1 cellular context compared by ENCODE assay signal in the genomic region with DNA sequence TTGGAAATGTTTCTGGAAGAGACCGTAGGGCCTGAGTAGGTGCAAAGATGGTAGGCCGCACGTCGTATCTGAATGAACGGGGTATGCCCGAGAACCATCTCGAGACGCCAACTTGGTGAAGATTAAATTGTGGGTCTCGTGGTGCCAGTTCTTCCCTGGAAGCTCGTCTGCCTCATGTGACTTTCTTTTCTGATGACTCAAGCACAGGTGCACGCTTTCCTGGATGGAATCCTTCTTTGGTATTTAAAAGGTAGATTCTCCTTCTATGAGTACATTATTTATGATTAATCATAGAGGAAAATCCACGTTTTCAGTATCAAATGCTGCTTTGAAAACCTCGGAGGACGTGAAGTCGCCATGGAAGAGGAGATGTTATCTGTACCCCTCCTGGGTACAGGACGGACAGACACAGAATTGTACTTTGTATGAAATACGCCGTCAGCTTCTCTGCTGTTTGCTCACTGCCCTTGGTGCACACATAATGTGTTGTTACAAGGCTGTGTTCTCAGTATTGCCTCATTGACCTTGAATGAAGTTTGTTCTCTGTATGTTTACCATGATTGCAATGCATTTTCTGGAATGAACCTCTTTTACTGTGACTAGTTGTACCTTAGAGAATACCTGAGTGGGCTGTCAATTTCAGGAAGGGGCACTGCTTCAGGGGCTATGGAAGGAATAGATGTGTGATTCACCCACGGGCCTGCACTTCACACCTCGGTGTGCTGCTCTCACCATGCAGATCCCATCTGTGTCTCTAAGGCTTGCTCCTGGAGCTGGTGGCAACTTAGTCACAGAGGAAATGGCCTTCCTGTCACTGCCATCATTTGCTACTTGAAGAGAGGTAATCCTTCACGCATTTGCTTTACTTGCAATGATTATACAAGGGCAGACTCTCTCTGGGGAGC.
A peak's percentile ranks its signal among the peaks of the same experiment; 100 is the strongest.
TF ChIP-seq lines count a peak whose summit lies in the region.

No MANE protein-coding gene starts in this region.

TF ChIP-seq in HepG2, 621 proteins besides CTCF, POLR2A, EP300 and RAD21 (continued from another document and continues in another):
- peak; percentile 49; the same call in 1 of the 2 replicates for TF ChIP-seq SKIL (CRISPR knock-in tag; IDR thresholded peaks at IDR 0.05; ENCODE audit: borderline replicate concordance)
- no peak for TF ChIP-seq HCFC1 (IDR thresholded peaks at IDR 0.05; ENCODE audit: low read depth, low read length)
- TF ChIP-seq GPBP1L1 (CRISPR knock-in tag; IDR thresholded peaks at IDR 0.05) = no peak
- TF ChIP-seq ZNF121 (CRISPR knock-in tag; IDR thresholded peaks at IDR 0.05) = no peak
- no peak for TF ChIP-seq REL (CRISPR knock-in tag; conservative IDR thresholded peaks at IDR 0.05)
- TF ChIP-seq, protein P1, sequence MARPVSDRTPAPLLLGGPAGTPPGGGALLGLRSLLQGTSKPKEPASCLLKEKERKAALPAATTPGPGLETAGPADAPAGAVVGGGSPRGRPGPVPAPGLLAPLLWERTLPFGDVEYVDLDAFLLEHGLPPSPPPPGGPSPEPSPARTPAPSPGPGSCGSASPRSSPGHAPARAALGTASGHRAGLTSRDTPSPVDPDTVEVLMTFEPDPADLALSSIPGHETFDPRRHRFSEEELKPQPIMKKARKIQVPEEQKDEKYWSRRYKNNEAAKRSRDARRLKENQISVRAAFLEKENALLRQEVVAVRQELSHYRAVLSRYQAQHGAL (CRISPR knock-in tag; IDR thresholded peaks at IDR 0.05; ENCODE audit: not compliant biosample characterization) = no peak
- TF ChIP-seq ZNF891 (CRISPR knock-in tag; IDR thresholded peaks at IDR 0.05) = no peak
- TF ChIP-seq ZFP37 (CRISPR knock-in tag; IDR thresholded peaks at IDR 0.05; ENCODE audit: borderline replicate concordance) = no peak
- TF ChIP-seq, protein P2, sequence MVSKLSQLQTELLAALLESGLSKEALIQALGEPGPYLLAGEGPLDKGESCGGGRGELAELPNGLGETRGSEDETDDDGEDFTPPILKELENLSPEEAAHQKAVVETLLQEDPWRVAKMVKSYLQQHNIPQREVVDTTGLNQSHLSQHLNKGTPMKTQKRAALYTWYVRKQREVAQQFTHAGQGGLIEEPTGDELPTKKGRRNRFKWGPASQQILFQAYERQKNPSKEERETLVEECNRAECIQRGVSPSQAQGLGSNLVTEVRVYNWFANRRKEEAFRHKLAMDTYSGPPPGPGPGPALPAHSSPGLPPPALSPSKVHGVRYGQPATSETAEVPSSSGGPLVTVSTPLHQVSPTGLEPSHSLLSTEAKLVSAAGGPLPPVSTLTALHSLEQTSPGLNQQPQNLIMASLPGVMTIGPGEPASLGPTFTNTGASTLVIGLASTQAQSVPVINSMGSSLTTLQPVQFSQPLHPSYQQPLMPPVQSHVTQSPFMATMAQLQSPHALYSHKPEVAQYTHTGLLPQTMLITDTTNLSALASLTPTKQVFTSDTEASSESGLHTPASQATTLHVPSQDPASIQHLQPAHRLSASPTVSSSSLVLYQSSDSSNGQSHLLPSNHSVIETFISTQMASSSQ (IDR thresholded peaks at IDR 0.05; ENCODE audit: low read depth) = 0 out of 2 replicates have a peak, but pooled peaks have one; percentile 28
- TF ChIP-seq, protein P2 (CRISPR knock-in tag; IDR thresholded peaks at IDR 0.05; ENCODE audit: borderline replicate concordance) = no peak
- TF ChIP-seq ZNF282 (IDR thresholded peaks at IDR 0.05; ENCODE audit: partially characterized antibody) = no peak
- TF ChIP-seq, protein P3, sequence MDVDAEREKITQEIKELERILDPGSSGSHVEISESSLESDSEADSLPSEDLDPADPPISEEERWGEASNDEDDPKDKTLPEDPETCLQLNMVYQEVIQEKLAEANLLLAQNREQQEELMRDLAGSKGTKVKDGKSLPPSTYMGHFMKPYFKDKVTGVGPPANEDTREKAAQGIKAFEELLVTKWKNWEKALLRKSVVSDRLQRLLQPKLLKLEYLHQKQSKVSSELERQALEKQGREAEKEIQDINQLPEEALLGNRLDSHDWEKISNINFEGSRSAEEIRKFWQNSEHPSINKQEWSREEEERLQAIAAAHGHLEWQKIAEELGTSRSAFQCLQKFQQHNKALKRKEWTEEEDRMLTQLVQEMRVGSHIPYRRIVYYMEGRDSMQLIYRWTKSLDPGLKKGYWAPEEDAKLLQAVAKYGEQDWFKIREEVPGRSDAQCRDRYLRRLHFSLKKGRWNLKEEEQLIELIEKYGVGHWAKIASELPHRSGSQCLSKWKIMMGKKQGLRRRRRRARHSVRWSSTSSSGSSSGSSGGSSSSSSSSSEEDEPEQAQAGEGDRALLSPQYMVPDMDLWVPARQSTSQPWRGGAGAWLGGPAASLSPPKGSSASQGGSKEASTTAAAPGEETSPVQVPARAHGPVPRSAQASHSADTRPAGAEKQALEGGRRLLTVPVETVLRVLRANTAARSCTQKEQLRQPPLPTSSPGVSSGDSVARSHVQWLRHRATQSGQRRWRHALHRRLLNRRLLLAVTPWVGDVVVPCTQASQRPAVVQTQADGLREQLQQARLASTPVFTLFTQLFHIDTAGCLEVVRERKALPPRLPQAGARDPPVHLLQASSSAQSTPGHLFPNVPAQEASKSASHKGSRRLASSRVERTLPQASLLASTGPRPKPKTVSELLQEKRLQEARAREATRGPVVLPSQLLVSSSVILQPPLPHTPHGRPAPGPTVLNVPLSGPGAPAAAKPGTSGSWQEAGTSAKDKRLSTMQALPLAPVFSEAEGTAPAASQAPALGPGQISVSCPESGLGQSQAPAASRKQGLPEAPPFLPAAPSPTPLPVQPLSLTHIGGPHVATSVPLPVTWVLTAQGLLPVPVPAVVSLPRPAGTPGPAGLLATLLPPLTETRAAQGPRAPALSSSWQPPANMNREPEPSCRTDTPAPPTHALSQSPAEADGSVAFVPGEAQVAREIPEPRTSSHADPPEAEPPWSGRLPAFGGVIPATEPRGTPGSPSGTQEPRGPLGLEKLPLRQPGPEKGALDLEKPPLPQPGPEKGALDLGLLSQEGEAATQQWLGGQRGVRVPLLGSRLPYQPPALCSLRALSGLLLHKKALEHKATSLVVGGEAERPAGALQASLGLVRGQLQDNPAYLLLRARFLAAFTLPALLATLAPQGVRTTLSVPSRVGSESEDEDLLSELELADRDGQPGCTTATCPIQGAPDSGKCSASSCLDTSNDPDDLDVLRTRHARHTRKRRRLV (CRISPR knock-in tag; IDR thresholded peaks at IDR 0.05) = no peak
- TF ChIP-seq KAT8 (CRISPR knock-in tag; IDR thresholded peaks at IDR 0.05) = no peak
- TF ChIP-seq ZBTB20 (CRISPR knock-in tag; IDR thresholded peaks at IDR 0.05; ENCODE audit: borderline replicate concordance, low read depth) = peak; percentile 62; the same call in 1 of the 2 replicates
- no peak for TF ChIP-seq U2AF2 (IDR thresholded peaks at IDR 0.05; ENCODE audit: low read depth, low read length)
- TF ChIP-seq SOX6 (IDR thresholded peaks at IDR 0.05) = no peak
- TF ChIP-seq SOX6 (CRISPR knock-in tag; IDR thresholded peaks at IDR 0.05) = peak; percentile 92
- TF ChIP-seq HINFP (CRISPR knock-in tag; IDR thresholded peaks at IDR 0.05; ENCODE audit: low read depth) = no peak
- TF ChIP-seq NFKBIZ (CRISPR knock-in tag; IDR thresholded peaks at IDR 0.05) = peak; percentile 66; the same call in 1 of the 2 replicates
- no peak for TF ChIP-seq ZNF280D (CRISPR knock-in tag; IDR thresholded peaks at IDR 0.05)
- TF ChIP-seq CEBPB (IDR thresholded peaks at IDR 0.05; ENCODE audit: borderline replicate concordance, low read depth, low read length) = peak; percentile 92
- TF ChIP-seq, protein P4, sequence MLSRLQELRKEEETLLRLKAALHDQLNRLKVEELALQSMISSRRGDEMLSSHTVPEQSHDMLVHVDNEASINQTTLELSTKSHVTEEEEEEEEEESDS (CRISPR knock-in tag; IDR thresholded peaks at IDR 0.05; ENCODE audit: borderline replicate concordance) = no peak
- no peak for TF ChIP-seq ZNF615 (CRISPR knock-in tag; IDR thresholded peaks at IDR 0.05; ENCODE audit: borderline replicate concordance)
- TF ChIP-seq ZNF274 (CRISPR knock-in tag; IDR thresholded peaks at IDR 0.05) = no peak
